Comparison of ENCODE assay signal across 1 cellular context in the genomic region with DNA sequence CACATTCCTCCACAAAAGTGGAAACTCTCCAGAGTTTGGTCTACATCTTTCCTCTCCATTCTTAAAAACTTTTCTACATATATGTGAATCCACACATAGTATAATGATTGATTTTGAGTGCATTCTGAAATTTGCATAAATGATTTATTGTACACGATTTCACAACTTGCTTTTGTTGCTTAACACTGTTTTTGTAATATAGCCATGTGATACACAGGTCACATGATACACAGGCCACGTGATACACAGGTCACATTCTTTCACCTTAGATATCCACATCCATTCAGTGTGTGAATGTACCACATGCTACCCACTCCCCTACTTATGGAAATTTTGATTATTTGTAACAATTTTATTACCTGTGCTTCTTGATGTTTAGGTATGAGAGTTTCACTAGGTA.
TF ChIP-seq lines count a peak whose summit lies in the region.

No MANE protein-coding gene starts in this region.

TF ChIP-seq in K562, 482 proteins besides CTCF, POLR2A, EP300 and RAD21 (continued from another document and continues in another):
- TF ChIP-seq, protein P1, sequence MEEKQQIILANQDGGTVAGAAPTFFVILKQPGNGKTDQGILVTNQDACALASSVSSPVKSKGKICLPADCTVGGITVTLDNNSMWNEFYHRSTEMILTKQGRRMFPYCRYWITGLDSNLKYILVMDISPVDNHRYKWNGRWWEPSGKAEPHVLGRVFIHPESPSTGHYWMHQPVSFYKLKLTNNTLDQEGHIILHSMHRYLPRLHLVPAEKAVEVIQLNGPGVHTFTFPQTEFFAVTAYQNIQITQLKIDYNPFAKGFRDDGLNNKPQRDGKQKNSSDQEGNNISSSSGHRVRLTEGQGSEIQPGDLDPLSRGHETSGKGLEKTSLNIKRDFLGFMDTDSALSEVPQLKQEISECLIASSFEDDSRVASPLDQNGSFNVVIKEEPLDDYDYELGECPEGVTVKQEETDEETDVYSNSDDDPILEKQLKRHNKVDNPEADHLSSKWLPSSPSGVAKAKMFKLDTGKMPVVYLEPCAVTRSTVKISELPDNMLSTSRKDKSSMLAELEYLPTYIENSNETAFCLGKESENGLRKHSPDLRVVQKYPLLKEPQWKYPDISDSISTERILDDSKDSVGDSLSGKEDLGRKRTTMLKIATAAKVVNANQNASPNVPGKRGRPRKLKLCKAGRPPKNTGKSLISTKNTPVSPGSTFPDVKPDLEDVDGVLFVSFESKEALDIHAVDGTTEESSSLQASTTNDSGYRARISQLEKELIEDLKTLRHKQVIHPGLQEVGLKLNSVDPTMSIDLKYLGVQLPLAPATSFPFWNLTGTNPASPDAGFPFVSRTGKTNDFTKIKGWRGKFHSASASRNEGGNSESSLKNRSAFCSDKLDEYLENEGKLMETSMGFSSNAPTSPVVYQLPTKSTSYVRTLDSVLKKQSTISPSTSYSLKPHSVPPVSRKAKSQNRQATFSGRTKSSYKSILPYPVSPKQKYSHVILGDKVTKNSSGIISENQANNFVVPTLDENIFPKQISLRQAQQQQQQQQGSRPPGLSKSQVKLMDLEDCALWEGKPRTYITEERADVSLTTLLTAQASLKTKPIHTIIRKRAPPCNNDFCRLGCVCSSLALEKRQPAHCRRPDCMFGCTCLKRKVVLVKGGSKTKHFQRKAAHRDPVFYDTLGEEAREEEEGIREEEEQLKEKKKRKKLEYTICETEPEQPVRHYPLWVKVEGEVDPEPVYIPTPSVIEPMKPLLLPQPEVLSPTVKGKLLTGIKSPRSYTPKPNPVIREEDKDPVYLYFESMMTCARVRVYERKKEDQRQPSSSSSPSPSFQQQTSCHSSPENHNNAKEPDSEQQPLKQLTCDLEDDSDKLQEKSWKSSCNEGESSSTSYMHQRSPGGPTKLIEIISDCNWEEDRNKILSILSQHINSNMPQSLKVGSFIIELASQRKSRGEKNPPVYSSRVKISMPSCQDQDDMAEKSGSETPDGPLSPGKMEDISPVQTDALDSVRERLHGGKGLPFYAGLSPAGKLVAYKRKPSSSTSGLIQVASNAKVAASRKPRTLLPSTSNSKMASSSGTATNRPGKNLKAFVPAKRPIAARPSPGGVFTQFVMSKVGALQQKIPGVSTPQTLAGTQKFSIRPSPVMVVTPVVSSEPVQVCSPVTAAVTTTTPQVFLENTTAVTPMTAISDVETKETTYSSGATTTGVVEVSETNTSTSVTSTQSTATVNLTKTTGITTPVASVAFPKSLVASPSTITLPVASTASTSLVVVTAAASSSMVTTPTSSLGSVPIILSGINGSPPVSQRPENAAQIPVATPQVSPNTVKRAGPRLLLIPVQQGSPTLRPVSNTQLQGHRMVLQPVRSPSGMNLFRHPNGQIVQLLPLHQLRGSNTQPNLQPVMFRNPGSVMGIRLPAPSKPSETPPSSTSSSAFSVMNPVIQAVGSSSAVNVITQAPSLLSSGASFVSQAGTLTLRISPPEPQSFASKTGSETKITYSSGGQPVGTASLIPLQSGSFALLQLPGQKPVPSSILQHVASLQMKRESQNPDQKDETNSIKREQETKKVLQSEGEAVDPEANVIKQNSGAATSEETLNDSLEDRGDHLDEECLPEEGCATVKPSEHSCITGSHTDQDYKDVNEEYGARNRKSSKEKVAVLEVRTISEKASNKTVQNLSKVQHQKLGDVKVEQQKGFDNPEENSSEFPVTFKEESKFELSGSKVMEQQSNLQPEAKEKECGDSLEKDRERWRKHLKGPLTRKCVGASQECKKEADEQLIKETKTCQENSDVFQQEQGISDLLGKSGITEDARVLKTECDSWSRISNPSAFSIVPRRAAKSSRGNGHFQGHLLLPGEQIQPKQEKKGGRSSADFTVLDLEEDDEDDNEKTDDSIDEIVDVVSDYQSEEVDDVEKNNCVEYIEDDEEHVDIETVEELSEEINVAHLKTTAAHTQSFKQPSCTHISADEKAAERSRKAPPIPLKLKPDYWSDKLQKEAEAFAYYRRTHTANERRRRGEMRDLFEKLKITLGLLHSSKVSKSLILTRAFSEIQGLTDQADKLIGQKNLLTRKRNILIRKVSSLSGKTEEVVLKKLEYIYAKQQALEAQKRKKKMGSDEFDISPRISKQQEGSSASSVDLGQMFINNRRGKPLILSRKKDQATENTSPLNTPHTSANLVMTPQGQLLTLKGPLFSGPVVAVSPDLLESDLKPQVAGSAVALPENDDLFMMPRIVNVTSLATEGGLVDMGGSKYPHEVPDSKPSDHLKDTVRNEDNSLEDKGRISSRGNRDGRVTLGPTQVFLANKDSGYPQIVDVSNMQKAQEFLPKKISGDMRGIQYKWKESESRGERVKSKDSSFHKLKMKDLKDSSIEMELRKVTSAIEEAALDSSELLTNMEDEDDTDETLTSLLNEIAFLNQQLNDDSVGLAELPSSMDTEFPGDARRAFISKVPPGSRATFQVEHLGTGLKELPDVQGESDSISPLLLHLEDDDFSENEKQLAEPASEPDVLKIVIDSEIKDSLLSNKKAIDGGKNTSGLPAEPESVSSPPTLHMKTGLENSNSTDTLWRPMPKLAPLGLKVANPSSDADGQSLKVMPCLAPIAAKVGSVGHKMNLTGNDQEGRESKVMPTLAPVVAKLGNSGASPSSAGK (IDR thresholded peaks at IDR 0.05): peak; percentile 41; the same call in 1 of the 2 replicates
- TF ChIP-seq NR2C1 (IDR thresholded peaks at IDR 0.05): no peak
- TF ChIP-seq NR2C1 (tag; IDR thresholded peaks at IDR 0.05): peak; percentile 62
- TF ChIP-seq GATAD2B (IDR thresholded peaks at IDR 0.05; ENCODE audit: borderline replicate concordance): no peak
- TF ChIP-seq, protein P2, sequence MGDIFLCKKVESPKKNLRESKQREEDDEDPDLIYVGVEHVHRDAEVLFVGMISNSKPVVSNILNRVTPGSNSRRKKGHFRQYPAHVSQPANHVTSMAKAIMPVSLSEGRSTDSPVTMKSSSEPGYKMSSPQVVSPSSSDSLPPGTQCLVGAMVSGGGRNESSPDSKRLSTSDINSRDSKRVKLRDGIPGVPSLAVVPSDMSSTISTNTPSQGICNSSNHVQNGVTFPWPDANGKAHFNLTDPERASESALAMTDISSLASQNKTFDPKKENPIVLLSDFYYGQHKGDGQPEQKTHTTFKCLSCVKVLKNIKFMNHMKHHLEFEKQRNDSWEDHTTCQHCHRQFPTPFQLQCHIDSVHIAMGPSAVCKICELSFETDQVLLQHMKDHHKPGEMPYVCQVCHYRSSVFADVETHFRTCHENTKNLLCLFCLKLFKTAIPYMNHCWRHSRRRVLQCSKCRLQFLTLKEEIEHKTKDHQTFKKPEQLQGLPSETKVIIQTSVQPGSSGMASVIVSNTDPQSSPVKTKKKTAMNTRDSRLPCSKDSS (IDR thresholded peaks at IDR 0.05; ENCODE audit: low read depth, partially characterized antibody): no peak
- TF ChIP-seq, protein P3, sequence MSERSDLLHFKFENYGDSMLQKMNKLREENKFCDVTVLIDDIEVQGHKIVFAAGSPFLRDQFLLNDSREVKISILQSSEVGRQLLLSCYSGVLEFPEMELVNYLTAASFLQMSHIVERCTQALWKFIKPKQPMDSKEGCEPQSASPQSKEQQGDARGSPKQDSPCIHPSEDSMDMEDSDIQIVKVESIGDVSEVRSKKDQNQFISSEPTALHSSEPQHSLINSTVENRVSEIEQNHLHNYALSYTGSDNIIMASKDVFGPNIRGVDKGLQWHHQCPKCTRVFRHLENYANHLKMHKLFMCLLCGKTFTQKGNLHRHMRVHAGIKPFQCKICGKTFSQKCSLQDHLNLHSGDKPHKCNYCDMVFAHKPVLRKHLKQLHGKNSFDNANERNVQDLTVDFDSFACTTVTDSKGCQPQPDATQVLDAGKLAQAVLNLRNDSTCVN (CRISPR knock-in tag; IDR thresholded peaks at IDR 0.05): no peak
- no peak for TF ChIP-seq TCF7L2 (IDR thresholded peaks at IDR 0.05; ENCODE audit: low read depth, low read length)
- TF ChIP-seq ZNF316 (IDR thresholded peaks at IDR 0.05): no peak
- TF ChIP-seq ZNF143 (CRISPR knock-in tag; IDR thresholded peaks at IDR 0.05): no peak
- no peak for TF ChIP-seq TFAM (CRISPR knock-in tag; conservative IDR thresholded peaks at IDR 0.05)
- TF ChIP-seq TRIM24 (IDR thresholded peaks at IDR 0.05): peak; percentile 86 to 88
- TF ChIP-seq ZNF436 (CRISPR knock-in tag; IDR thresholded peaks at IDR 0.05): no peak
- 0 out of 2 replicates have a peak, but pooled peaks have one; percentile 10 for TF ChIP-seq TEAD4 (IDR thresholded peaks at IDR 0.05; ENCODE audit: low read length)
- no peak for TF ChIP-seq TEAD4 (CRISPR knock-in tag; IDR thresholded peaks at IDR 0.05; ENCODE audit: borderline replicate concordance)
- TF ChIP-seq ILF3 (IDR thresholded peaks at IDR 0.05; ENCODE audit: borderline replicate concordance): no peak
- no peak for TF ChIP-seq ZNF41 (CRISPR knock-in tag; conservative IDR thresholded peaks at IDR 0.05)
- TF ChIP-seq, protein P4, sequence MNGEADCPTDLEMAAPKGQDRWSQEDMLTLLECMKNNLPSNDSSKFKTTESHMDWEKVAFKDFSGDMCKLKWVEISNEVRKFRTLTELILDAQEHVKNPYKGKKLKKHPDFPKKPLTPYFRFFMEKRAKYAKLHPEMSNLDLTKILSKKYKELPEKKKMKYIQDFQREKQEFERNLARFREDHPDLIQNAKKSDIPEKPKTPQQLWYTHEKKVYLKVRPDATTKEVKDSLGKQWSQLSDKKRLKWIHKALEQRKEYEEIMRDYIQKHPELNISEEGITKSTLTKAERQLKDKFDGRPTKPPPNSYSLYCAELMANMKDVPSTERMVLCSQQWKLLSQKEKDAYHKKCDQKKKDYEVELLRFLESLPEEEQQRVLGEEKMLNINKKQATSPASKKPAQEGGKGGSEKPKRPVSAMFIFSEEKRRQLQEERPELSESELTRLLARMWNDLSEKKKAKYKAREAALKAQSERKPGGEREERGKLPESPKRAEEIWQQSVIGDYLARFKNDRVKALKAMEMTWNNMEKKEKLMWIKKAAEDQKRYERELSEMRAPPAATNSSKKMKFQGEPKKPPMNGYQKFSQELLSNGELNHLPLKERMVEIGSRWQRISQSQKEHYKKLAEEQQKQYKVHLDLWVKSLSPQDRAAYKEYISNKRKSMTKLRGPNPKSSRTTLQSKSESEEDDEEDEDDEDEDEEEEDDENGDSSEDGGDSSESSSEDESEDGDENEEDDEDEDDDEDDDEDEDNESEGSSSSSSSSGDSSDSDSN (IDR thresholded peaks at IDR 0.05; ENCODE audit: borderline replicate concordance in 1 of 2, low read depth in 2 of 2, low read length in 2 of 2): no peak
- TF ChIP-seq, protein P5, sequence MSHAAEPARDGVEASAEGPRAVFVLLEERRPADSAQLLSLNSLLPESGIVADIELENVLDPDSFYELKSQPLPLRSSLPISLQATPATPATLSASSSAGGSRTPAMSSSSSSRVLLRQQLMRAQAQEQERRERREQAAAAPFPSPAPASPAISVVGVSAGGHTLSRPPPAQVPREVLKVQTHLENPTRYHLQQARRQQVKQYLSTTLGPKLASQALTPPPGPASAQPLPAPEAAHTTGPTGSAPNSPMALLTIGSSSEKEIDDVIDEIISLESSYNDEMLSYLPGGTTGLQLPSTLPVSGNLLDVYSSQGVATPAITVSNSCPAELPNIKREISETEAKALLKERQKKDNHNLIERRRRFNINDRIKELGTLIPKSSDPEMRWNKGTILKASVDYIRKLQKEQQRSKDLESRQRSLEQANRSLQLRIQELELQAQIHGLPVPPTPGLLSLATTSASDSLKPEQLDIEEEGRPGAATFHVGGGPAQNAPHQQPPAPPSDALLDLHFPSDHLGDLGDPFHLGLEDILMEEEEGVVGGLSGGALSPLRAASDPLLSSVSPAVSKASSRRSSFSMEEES (CRISPR knock-in tag; IDR thresholded peaks at IDR 0.05): peak; percentile 74
- no peak for TF ChIP-seq ETS2 (tag; IDR thresholded peaks at IDR 0.05; ENCODE audit: borderline replicate concordance, poor library complexity, severe bottlenecking)
- no peak for TF ChIP-seq WHSC1 (IDR thresholded peaks at IDR 0.05; ENCODE audit: low read length)
- TF ChIP-seq CCAR2 (IDR thresholded peaks at IDR 0.05; ENCODE audit: low read depth, low read length): no peak
- no peak for TF ChIP-seq ZNF384 (IDR thresholded peaks at IDR 0.05; ENCODE audit: low read depth, low read length)
- TF ChIP-seq, protein P6, sequence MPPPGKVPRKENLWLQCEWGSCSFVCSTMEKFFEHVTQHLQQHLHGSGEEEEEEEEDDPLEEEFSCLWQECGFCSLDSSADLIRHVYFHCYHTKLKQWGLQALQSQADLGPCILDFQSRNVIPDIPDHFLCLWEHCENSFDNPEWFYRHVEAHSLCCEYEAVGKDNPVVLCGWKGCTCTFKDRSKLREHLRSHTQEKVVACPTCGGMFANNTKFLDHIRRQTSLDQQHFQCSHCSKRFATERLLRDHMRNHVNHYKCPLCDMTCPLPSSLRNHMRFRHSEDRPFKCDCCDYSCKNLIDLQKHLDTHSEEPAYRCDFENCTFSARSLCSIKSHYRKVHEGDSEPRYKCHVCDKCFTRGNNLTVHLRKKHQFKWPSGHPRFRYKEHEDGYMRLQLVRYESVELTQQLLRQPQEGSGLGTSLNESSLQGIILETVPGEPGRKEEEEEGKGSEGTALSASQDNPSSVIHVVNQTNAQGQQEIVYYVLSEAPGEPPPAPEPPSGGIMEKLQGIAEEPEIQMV (tag; conservative IDR thresholded peaks at IDR 0.05; ENCODE audit: low read depth): no peak
- TF ChIP-seq, protein P7, sequence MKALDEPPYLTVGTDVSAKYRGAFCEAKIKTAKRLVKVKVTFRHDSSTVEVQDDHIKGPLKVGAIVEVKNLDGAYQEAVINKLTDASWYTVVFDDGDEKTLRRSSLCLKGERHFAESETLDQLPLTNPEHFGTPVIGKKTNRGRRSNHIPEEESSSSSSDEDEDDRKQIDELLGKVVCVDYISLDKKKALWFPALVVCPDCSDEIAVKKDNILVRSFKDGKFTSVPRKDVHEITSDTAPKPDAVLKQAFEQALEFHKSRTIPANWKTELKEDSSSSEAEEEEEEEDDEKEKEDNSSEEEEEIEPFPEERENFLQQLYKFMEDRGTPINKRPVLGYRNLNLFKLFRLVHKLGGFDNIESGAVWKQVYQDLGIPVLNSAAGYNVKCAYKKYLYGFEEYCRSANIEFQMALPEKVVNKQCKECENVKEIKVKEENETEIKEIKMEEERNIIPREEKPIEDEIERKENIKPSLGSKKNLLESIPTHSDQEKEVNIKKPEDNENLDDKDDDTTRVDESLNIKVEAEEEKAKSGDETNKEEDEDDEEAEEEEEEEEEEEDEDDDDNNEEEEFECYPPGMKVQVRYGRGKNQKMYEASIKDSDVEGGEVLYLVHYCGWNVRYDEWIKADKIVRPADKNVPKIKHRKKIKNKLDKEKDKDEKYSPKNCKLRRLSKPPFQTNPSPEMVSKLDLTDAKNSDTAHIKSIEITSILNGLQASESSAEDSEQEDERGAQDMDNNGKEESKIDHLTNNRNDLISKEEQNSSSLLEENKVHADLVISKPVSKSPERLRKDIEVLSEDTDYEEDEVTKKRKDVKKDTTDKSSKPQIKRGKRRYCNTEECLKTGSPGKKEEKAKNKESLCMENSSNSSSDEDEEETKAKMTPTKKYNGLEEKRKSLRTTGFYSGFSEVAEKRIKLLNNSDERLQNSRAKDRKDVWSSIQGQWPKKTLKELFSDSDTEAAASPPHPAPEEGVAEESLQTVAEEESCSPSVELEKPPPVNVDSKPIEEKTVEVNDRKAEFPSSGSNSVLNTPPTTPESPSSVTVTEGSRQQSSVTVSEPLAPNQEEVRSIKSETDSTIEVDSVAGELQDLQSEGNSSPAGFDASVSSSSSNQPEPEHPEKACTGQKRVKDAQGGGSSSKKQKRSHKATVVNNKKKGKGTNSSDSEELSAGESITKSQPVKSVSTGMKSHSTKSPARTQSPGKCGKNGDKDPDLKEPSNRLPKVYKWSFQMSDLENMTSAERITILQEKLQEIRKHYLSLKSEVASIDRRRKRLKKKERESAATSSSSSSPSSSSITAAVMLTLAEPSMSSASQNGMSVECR (CRISPR knock-in tag; IDR thresholded peaks at IDR 0.05): no peak
- TF ChIP-seq RAD51 (IDR thresholded peaks at IDR 0.05; ENCODE audit: borderline replicate concordance, low read depth): peak; percentile 97
- no peak for TF ChIP-seq ZNF121 (CRISPR knock-in tag; conservative IDR thresholded peaks at IDR 0.05)
- TF ChIP-seq SMARCA4 (IDR thresholded peaks at IDR 0.05): no peak
